ENCODE assay signal across 8 cellular contexts in the genomic region with DNA sequence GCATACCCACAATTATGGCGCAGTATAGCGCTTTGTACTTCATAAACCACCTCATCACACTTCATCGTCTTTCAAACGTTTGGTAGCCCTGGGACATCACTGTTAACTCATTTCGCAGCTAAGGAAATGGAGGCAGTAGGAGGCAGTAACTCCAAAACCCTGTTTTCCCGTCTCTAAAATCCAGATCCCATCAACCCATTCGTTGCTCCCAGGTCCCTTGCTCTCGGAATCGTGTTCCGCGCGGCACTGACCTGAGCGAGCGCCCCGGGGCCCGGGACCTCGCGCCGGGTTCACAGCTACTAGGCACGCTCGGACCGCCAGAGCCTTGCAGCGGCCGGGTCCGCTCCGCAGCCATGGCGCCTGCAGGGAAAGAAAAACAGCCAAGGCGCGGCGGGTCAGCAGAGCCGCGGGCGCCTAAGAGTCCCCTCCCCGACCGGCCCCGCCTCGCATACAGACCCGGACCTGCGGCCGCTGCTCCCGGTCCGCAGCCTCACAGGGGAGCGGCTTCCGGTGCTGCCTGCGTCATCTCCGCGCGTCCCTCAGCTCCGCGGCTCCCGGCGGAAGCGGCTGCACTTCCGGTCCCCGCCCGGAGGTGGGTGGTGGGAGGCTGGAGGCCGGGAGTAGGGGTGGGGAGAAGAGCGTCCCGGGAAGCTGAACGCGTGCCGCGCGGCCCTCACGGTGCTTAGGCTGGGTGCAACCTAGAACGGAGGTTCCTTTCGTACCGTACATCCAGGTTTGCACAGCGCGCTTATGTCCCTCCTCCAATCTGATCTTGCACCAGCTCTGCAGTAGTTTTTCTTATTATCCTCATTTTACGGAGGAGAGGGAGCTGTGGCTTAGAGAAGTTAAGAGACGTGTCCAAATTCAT. TPM values are rescaled to one million over a fixed set of nuclear protein-coding genes. Genes with fewer than 3 reads are reported as not detected.
DNase-seq lines count a peak whose midpoint lies in the region; ATAC-seq and TF ChIP-seq lines count a peak whose summit lies in the region.

A gene with protein sequence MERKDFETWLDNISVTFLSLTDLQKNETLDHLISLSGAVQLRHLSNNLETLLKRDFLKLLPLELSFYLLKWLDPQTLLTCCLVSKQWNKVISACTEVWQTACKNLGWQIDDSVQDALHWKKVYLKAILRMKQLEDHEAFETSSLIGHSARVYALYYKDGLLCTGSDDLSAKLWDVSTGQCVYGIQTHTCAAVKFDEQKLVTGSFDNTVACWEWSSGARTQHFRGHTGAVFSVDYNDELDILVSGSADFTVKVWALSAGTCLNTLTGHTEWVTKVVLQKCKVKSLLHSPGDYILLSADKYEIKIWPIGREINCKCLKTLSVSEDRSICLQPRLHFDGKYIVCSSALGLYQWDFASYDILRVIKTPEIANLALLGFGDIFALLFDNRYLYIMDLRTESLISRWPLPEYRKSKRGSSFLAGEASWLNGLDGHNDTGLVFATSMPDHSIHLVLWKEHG (minus strand): TSS at position 519 of the 868 bp plus-strand sequence. CDS start 5,158 bp downstream, outside the sequence.

- POLR2A ChIA-PET in Caco-2 (lab: Charles Lee): interaction anchor here (0.6 to 1.7 kb wide), 8 partner anchors 8 to 80 kb away, joined by 3 to 11 read pairs (median 4); a partner anchor contains a TSS

- H3K4me3 ChIP-seq in Caco-2 (ENCODE audit: low read depth, low read length): peak within 1 kb of the TSS; percentile 58
- peak within 1 kb of the TSS; percentile 73 for H3K4me3 ChIP-seq in OCI-LY1 (ENCODE audit: low read depth, low read length, poor library complexity, severe bottlenecking)

- H3K9me3 Mint-ChIP-seq in Caco-2 (ENCODE audit: unreplicated experiment) (no peaks in the 10 kb centered on the region), endothelial cell (ENCODE audit: unreplicated experiment) (no peaks in the 10 kb centered on the region), mesothelial cell of epicardium (no peaks in the 10 kb centered on the region)

- no peaks in the 10 kb centered on the region for H3K27me3 ChIP-seq in Caco-2 (replicated peaks; ENCODE audit: control insufficient read depth, insufficient read depth, low read length)
- H3K27me3 ChIP-seq in OCI-LY1 (ENCODE audit: insufficient read depth, low read length): no peaks in the 10 kb centered on the region

- intact Hi-C loops in Caco-2 (cut with micrococcal nuclease; ENCODE audit: unreplicated experiment): loop anchor here (1.0 to 5.0 kb wide), 3 partner anchors 24 to 50 kb away; no protein-coding TSS in a partner anchor

- H3K4me1 Mint-ChIP-seq in Caco-2 (ENCODE audit: low read depth, unreplicated experiment): peaks cover 9% of the 10 kb centered on the region
- H3K4me1 Mint-ChIP-seq in endothelial cell (ENCODE audit: unreplicated experiment): peaks cover 14% of the 10 kb centered on the region
- H3K4me1 Mint-ChIP-seq in mesothelial cell of epicardium: peaks cover 24% of the 10 kb centered on the region

- H3K79me2 ChIP-seq in OCI-LY1 (ENCODE audit: insufficient read depth, low read length): peaks cover 55% of the 10 kb centered on the region

- H3K36me3 Mint-ChIP-seq in Caco-2 (ENCODE audit: insufficient read depth, unreplicated experiment) (peaks cover 37% of the 10 kb centered on the region), endothelial cell (ENCODE audit: low read depth, unreplicated experiment) (no peaks in the 10 kb centered on the region), mesothelial cell of epicardium (peaks cover 3% of the 10 kb centered on the region)

- no TSS peak for BruUV-seq in Caco-2 (replicated peaks; lab: Mats Ljungman, UMichigan)

- no peaks in the 10 kb centered on the region for H3F3A ChIP-seq in OCI-LY1 (ENCODE audit: insufficient read depth, low read length)

- no peaks in the 10 kb centered on the region for H3K9me2 ChIP-seq in OCI-LY1 (ENCODE audit: low read depth, low read length)

- H3K4me3 Mint-ChIP-seq in Caco-2 (ENCODE audit: unreplicated experiment) (peak within 1 kb of the TSS; percentile 86), endothelial cell (ENCODE audit: unreplicated experiment) (peak within 1 kb of the TSS; percentile 100), mesothelial cell of epicardium (peak within 1 kb of the TSS; percentile 92)

- peak within 1 kb of the TSS; percentile 90 for H3K27ac Mint-ChIP-seq in Caco-2 (ENCODE audit: unreplicated experiment)
- H3K27ac Mint-ChIP-seq in endothelial cell (ENCODE audit: unreplicated experiment): peak within 1 kb of the TSS; percentile 97
- H3K27ac Mint-ChIP-seq in mesothelial cell of epicardium: peak within 1 kb of the TSS; percentile 99

- peak within 1 kb of the TSS; percentile 33 for H3K27ac ChIP-seq in OCI-LY1 (ENCODE audit: low read depth, low read length, poor library complexity, severe bottlenecking)

- H2AFZ ChIP-seq in OCI-LY1 (ENCODE audit: low read length): peak within 1 kb of the TSS; percentile 86; the same call in 1 of the 2 replicates

- no peaks in the 10 kb centered on the region for H3K27me3 Mint-ChIP-seq in Caco-2 (ENCODE audit: insufficient read depth, unreplicated experiment)
- H3K27me3 Mint-ChIP-seq in endothelial cell (ENCODE audit: unreplicated experiment): no peaks in the 10 kb centered on the region
- H3K27me3 Mint-ChIP-seq in mesothelial cell of epicardium (ENCODE audit: low read depth): no peaks in the 10 kb centered on the region

- H3K4me2 ChIP-seq in OCI-LY1 (ENCODE audit: low read length): peak within 1 kb of the TSS; percentile 82

- H4K20me1 ChIP-seq in OCI-LY1 (ENCODE audit: insufficient read depth, low read length): no peaks in the 10 kb centered on the region

- DNase-seq in Caco-2 (peak; percentile 94), HUDEP-2 (lab: John Stamatoyannopoulos, UW; ENCODE audit: unreplicated experiment in 76 of 76) (peak in 75 of 76 experiments; percentile 3 to 90 (median 78)), endothelial cell (ENCODE audit: low spot score) (peak; percentile 94), mesothelial cell of epicardium (ENCODE audit: low spot score in 2 of 2, unreplicated experiment in 2 of 2) (peak; percentile 86 to 92)
- DNase-seq in activated CD8-positive, alpha-beta memory T cell treated with anti-CD3 and anti-CD28 coated beads, Interleukin-2, amount 50 U/mL, for 48 hours: peak; percentile 96
- DNase-seq in stimulated activated CD8-positive, alpha-beta memory T cell treated with anti-CD3 and anti-CD28 coated beads, Interleukin-15, amount 100 ng/mL, for 4 hours (ENCODE audit: low read depth in 2 of 2): peak; percentile 65 to 75

- H3K36me3 ChIP-seq in Caco-2 (ENCODE audit: control insufficient read depth, insufficient read depth, low read length) (no peaks in the 10 kb centered on the region), OCI-LY1 (ENCODE audit: insufficient read depth, low read length) (peaks cover 27% of the 10 kb centered on the region; the same call in 1 of the 2 replicates)

- peaks cover 10% of the 10 kb centered on the region for H3K4me1 ChIP-seq in Caco-2
- H3K4me1 ChIP-seq in OCI-LY1 (ENCODE audit: insufficient read depth, low read length, severe bottlenecking): peaks cover 49% of the 10 kb centered on the region

- ATAC-seq in GM21381 (IDR thresholded peaks at IDR 0.05; ENCODE audit: unreplicated experiment): peak; percentile 94

- peak within 1 kb of the TSS; percentile 79 for H3K9ac ChIP-seq in OCI-LY1 (ENCODE audit: low read length)

- H3K9me3 ChIP-seq in Caco-2: no peaks in the 10 kb centered on the region
- H3K9me3 ChIP-seq in OCI-LY1 (ENCODE audit: low read length): no peaks in the 10 kb centered on the region

- TF ChIP-seq CTCF in Caco-2 (IDR thresholded peaks at IDR 0.05; ENCODE audit: insufficient read depth in 1 of 2, low read depth in 1 of 2, low read length in 1 of 2, severe bottlenecking in 1 of 2, unreplicated experiment in 1 of 2) (no peak), OCI-LY1 (IDR thresholded peaks at IDR 0.05; ENCODE audit: low read length) (no peak), endothelial cell (IDR thresholded peaks at IDR 0.05; ENCODE audit: unreplicated experiment) (no peak), mesothelial cell of epicardium (IDR thresholded peaks at IDR 0.05; ENCODE audit: unreplicated experiment) (no peak)

- CTCF ChIA-PET in Caco-2 (lab: Charles Lee): interaction anchor here (1.0 kb wide), 1 partner anchor 192 kb away, joined by 3 read pairs; no protein-coding TSS in a partner anchor

RNA-seq across cellular contexts. Expression of the gene that starts here (rescaled TPM):
- total RNA-seq in Caco-2 (2022) (72.7 and 74.3 TPM in 2 replicates), endothelial cell (ENCODE audit: unreplicated experiment) (58.4 TPM), mesothelial cell of epicardium (67.5 to 69.5 TPM (median 68.6 TPM) in 3 replicates)

Comparison
In these comparisons a context has a peak if more than half of its experiments do, and no peak if none do; other contexts are left out.
1. Peak in every context shown above with its lines: DNase-seq, ATAC-seq, H3K4me3 ChIP-seq and H3K27ac ChIP-seq.